Comparison of ENCODE assay signal across 8 cellular contexts in genomic region chr10:91694170-91694794, GRCh38.
DNase-seq lines count a peak whose midpoint lies in the region; ATAC-seq and TF ChIP-seq lines count a peak whose summit lies in the region.

No MANE protein-coding gene starts in this region.

- DNase-seq in COLO829 (ENCODE audit: low spot score) = peak; percentile 51
- DNase-seq in GM23338 (ENCODE audit: low spot score) = peak; percentile 69
- DNase-seq in SJCRH30 = peak; percentile 7 to 50
- peak; percentile 53 for DNase-seq in glomerular visceral epithelial cell (ENCODE audit: extremely low spot score)
- no peak for DNase-seq in ecto neural progenitor cell (ENCODE audit: low spot score)

- H3K27me3 ChIP-seq in GM23338 (ENCODE audit: insufficient read depth) (no peaks in the 10 kb centered on the region), SJCRH30 (no peaks in the 10 kb centered on the region)

- H3K4me3 ChIP-seq in GM23338 = no peak overlapping the region
- no peak overlapping the region for H3K4me3 ChIP-seq in SJCRH30

- 0 out of 2 replicates have a peak, but pooled peaks cover 6% of the 10 kb centered on the region for H3K9me2 ChIP-seq in GM23338 (ENCODE audit: insufficient read depth)

- no peak overlapping the region for H3K4me2 ChIP-seq in GM23338

- H3K4me3 Mint-ChIP-seq in GM23338 = no peak overlapping the region

- no peak overlapping the region for H3K27ac Mint-ChIP-seq in GM23338

- ATAC-seq in GM23338 = peak; percentile 61
- ATAC-seq in GM21723 (IDR thresholded peaks at IDR 0.05; ENCODE audit: unreplicated experiment) = no peak
- ATAC-seq in GM18519 (IDR thresholded peaks at IDR 0.05; ENCODE audit: low FRiP score, unreplicated experiment) = no peak
- no peak for ATAC-seq in GM21381 (IDR thresholded peaks at IDR 0.05; ENCODE audit: unreplicated experiment)

- no peaks in the 10 kb centered on the region for H4K20me1 ChIP-seq in GM23338 (replicated peaks; ENCODE audit: insufficient read depth)

- H3F3A ChIP-seq in GM23338 (replicated peaks; ENCODE audit: low read depth) = no peaks in the 10 kb centered on the region

- H3K9me3 Mint-ChIP-seq in GM23338 = no peaks in the 10 kb centered on the region; the same call in 2 of the 3 replicates

- H3K4me1 ChIP-seq in GM23338 (ENCODE audit: insufficient read depth) (no peaks in the 10 kb centered on the region), SJCRH30 (no peaks in the 10 kb centered on the region)

- TF ChIP-seq CTCF in GM23338 (conservative IDR thresholded peaks at IDR 0.05; ENCODE audit: low read depth in 2 of 2) = peak; percentile 88 to 93

- peaks cover 5% of the 10 kb centered on the region; the same call in 2 of the 3 replicates for H3K4me1 Mint-ChIP-seq in GM23338

- no peaks in the 10 kb centered on the region for H3K27me3 Mint-ChIP-seq in GM23338 (ENCODE audit: insufficient read depth, low read depth, poor library complexity)

- no peaks in the 10 kb centered on the region for H3K79me2 ChIP-seq in GM23338 (replicated peaks; ENCODE audit: insufficient read depth)

- H3K27ac ChIP-seq in GM23338 (ENCODE audit: low read depth) (no peak overlapping the region), SJCRH30 (no peak overlapping the region)

- no peak overlapping the region for H2AFZ ChIP-seq in GM23338

- H3K36me3 ChIP-seq in GM23338 (ENCODE audit: insufficient read depth) (no peaks in the 10 kb centered on the region), SJCRH30 (no peaks in the 10 kb centered on the region)

- H3K36me3 Mint-ChIP-seq in GM23338 (ENCODE audit: low read depth) = no peaks in the 10 kb centered on the region

- no peaks in the 10 kb centered on the region for H3K9me3 ChIP-seq in SJCRH30 (replicated peaks)

TF ChIP-seq in GM23338, 12 proteins besides CTCF, POLR2A, EP300 and RAD21:
- TF ChIP-seq JUNB (IDR thresholded peaks at IDR 0.05; ENCODE audit: unreplicated experiment) = no peak
- no peak for TF ChIP-seq EZH2phosphoT487 (IDR thresholded peaks at IDR 0.05; ENCODE audit: unreplicated experiment)
- TF ChIP-seq, protein P1, sequence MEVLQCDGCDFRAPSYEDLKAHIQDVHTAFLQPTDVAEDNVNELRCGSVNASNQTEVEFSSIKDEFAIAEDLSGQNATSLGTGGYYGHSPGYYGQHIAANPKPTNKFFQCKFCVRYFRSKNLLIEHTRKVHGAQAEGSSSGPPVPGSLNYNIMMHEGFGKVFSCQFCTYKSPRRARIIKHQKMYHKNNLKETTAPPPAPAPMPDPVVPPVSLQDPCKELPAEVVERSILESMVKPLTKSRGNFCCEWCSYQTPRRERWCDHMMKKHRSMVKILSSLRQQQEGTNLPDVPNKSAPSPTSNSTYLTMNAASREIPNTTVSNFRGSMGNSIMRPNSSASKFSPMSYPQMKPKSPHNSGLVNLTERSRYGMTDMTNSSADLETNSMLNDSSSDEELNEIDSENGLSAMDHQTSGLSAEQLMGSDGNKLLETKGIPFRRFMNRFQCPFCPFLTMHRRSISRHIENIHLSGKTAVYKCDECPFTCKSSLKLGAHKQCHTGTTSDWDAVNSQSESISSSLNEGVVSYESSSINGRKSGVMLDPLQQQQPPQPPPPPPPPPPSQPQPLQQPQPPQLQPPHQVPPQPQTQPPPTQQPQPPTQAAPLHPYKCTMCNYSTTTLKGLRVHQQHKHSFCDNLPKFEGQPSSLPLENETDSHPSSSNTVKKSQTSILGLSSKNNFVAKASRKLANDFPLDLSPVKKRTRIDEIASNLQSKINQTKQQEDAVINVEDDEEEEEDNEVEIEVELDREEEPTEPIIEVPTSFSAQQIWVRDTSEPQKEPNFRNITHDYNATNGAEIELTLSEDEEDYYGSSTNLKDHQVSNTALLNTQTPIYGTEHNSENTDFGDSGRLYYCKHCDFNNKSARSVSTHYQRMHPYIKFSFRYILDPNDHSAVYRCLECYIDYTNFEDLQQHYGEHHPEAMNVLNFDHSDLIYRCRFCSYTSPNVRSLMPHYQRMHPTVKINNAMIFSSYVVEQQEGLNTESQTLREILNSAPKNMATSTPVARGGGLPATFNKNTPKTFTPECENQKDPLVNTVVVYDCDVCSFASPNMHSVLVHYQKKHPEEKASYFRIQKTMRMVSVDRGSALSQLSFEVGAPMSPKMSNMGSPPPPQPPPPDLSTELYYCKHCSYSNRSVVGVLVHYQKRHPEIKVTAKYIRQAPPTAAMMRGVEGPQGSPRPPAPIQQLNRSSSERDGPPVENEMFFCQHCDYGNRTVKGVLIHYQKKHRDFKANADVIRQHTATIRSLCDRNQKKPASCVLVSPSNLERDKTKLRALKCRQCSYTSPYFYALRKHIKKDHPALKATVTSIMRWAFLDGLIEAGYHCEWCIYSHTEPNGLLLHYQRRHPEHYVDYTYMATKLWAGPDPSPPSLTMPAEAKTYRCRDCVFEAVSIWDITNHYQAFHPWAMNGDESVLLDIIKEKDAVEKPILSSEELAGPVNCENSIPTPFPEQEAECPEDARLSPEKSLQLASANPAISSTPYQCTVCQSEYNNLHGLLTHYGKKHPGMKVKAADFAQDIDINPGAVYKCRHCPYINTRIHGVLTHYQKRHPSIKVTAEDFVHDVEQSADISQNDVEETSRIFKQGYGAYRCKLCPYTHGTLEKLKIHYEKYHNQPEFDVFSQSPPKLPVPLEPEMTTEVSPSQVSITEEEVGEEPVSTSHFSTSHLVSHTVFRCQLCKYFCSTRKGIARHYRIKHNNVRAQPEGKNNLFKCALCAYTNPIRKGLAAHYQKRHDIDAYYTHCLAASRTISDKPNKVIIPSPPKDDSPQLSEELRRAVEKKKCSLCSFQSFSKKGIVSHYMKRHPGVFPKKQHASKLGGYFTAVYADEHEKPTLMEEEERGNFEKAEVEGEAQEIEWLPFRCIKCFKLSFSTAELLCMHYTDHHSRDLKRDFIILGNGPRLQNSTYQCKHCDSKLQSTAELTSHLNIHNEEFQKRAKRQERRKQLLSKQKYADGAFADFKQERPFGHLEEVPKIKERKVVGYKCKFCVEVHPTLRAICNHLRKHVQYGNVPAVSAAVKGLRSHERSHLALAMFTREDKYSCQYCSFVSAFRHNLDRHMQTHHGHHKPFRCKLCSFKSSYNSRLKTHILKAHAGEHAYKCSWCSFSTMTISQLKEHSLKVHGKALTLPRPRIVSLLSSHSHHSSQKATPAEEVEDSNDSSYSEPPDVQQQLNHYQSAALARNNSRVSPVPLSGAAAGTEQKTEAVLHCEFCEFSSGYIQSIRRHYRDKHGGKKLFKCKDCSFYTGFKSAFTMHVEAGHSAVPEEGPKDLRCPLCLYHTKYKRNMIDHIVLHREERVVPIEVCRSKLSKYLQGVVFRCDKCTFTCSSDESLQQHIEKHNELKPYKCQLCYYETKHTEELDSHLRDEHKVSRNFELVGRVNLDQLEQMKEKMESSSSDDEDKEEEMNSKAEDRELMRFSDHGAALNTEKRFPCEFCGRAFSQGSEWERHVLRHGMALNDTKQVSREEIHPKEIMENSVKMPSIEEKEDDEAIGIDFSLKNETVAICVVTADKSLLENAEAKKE (CRISPR knock-in tag; IDR thresholded peaks at IDR 0.05) = no peak
- TF ChIP-seq, protein P2, sequence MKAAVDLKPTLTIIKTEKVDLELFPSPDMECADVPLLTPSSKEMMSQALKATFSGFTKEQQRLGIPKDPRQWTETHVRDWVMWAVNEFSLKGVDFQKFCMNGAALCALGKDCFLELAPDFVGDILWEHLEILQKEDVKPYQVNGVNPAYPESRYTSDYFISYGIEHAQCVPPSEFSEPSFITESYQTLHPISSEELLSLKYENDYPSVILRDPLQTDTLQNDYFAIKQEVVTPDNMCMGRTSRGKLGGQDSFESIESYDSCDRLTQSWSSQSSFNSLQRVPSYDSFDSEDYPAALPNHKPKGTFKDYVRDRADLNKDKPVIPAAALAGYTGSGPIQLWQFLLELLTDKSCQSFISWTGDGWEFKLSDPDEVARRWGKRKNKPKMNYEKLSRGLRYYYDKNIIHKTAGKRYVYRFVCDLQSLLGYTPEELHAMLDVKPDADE (IDR thresholded peaks at IDR 0.05) = no peak
- TF ChIP-seq ZNF114 (CRISPR knock-in tag; IDR thresholded peaks at IDR 0.05) = no peak
- TF ChIP-seq EZH2 (IDR thresholded peaks at IDR 0.05; ENCODE audit: low read depth, unreplicated experiment) = no peak
- TF ChIP-seq NANOG (IDR thresholded peaks at IDR 0.05; ENCODE audit: borderline replicate concordance) = no peak
- no peak for TF ChIP-seq ZNF331 (CRISPR knock-in tag; IDR thresholded peaks at IDR 0.05; ENCODE audit: low read depth)
- TF ChIP-seq CREB1 (CRISPR knock-in tag; IDR thresholded peaks at IDR 0.05; ENCODE audit: low read depth) = no peak
- no peak for TF ChIP-seq POLR2AphosphoS5 (IDR thresholded peaks at IDR 0.05; ENCODE audit: low read depth)
- TF ChIP-seq, protein P3, sequence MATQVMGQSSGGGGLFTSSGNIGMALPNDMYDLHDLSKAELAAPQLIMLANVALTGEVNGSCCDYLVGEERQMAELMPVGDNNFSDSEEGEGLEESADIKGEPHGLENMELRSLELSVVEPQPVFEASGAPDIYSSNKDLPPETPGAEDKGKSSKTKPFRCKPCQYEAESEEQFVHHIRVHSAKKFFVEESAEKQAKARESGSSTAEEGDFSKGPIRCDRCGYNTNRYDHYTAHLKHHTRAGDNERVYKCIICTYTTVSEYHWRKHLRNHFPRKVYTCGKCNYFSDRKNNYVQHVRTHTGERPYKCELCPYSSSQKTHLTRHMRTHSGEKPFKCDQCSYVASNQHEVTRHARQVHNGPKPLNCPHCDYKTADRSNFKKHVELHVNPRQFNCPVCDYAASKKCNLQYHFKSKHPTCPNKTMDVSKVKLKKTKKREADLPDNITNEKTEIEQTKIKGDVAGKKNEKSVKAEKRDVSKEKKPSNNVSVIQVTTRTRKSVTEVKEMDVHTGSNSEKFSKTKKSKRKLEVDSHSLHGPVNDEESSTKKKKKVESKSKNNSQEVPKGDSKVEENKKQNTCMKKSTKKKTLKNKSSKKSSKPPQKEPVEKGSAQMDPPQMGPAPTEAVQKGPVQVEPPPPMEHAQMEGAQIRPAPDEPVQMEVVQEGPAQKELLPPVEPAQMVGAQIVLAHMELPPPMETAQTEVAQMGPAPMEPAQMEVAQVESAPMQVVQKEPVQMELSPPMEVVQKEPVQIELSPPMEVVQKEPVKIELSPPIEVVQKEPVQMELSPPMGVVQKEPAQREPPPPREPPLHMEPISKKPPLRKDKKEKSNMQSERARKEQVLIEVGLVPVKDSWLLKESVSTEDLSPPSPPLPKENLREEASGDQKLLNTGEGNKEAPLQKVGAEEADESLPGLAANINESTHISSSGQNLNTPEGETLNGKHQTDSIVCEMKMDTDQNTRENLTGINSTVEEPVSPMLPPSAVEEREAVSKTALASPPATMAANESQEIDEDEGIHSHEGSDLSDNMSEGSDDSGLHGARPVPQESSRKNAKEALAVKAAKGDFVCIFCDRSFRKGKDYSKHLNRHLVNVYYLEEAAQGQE (IDR thresholded peaks at IDR 0.05; ENCODE audit: unreplicated experiment) = no peak
- no peak for TF ChIP-seq STAT1 (IDR thresholded peaks at IDR 0.05; ENCODE audit: unreplicated experiment)
